ENCODE assay signal across 1 cellular context in genomic region chr1:29224438-29224837, GRCh38.
TF ChIP-seq lines count a peak whose summit lies in the region.

No MANE protein-coding gene starts in this region.

TF ChIP-seq in K562, 482 proteins besides CTCF, POLR2A, EP300 and RAD21:
- peak; percentile 91 for TF ChIP-seq ZNF239 (CRISPR knock-in tag; IDR thresholded peaks at IDR 0.05)
- no peak for TF ChIP-seq ZNF592 (IDR thresholded peaks at IDR 0.05)
- TF ChIP-seq TCF3 (CRISPR knock-in tag; IDR thresholded peaks at IDR 0.05) = peak; percentile 21; the same call in 1 of the 2 replicates
- TF ChIP-seq FOSL1 (tag; conservative IDR thresholded peaks at IDR 0.05) = no peak
- TF ChIP-seq HDAC3 (IDR thresholded peaks at IDR 0.05; ENCODE audit: borderline replicate concordance, partially characterized antibody) = no peak
- no peak for TF ChIP-seq ZNF639 (CRISPR knock-in tag; conservative IDR thresholded peaks at IDR 0.05 in 1 of 2, IDR thresholded peaks at IDR 0.05 in 1 of 2)
- TF ChIP-seq ZEB2 (IDR thresholded peaks at IDR 0.05) = no peak
